In the genomic region with DNA sequence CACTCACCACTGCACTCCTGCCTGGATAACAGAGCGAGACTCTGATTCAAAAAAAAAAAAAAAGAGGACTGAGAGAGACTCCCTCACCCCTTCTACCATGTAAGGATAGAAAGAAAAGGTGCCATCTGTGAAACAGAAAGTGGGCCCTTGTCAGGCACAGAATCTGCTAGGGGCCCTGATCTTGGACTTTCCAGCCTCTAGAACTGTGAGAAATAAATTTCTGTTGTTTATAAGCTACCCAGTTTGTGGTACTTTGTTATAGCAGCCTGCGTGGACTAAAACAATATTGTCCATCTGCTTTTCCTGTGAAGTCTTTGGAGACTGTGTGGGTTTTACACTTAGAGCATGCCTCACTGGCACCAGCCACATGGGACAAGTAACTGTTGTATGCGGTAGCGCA, we compare ENCODE assay signal across 19 cellular contexts. TPM values are rescaled to one million over a fixed set of nuclear protein-coding genes. Genes with fewer than 3 reads are reported as not detected.
"Had no signal": no experiment of that assay in that cellular context is flagged by ENCODE, and none has a peak within 500 bp of the region (broad histone marks: within the 10 kb centered on the region; RNA-seq: fewer than 3 reads in every experiment).

No MANE protein-coding gene starts in this region.

- H3K9me3 Mint-ChIP-seq: activated B cell treated with CpG ODN at 0.5 μM for 24 hours; activated naive CD4-positive, alpha-beta T cell treated with anti-CD3 and anti-CD28 coated beads, Interleukin-2, amount 50 U/mL, for 24 hours; naive thymus-derived CD8-positive, alpha-beta T cell had no signal

- FAIRE-seq: colon, endometrium, small intestine had no signal

- H3K27me3 ChIP-seq: adrenal gland, tibial nerve had no signal

- H3K36me3 ChIP-seq: adrenal gland, left ventricle myocardium inferior, neutrophil, tibial nerve had no signal

- H3K27ac ChIP-seq: adrenal gland, left ventricle myocardium inferior, neutrophil had no signal

- DNase-seq: activated B cell treated with CpG ODN at 0.5 μM for 24 hours; activated CD4-positive, alpha-beta T cell treated with anti-CD3 and anti-CD28 coated beads for 48 hours; activated CD8-positive, alpha-beta memory T cell treated with anti-CD3 and anti-CD28 coated beads, Interleukin-2, amount 50 U/mL, for 4 hours; activated CD8-positive, alpha-beta T cell treated with anti-CD3 and anti-CD28 coated beads, Interleukin-2, amount 10 ng/mL, durations not matched to agents 7 days and 5 days; activated effector memory CD4-positive, alpha-beta T cell treated with anti-CD3 and anti-CD28 coated beads, Interleukin-2, amount 50 U/mL, for 16 hours; activated T-cell treated with anti-CD3 and anti-CD28 coated beads, Interleukin-2, amount 50 U/mL, for 48 hours; adrenal gland; left ventricle myocardium inferior; mucosa of descending colon; naive thymus-derived CD8-positive, alpha-beta T cell; small intestine; stimulated activated CD4-positive, alpha-beta T cell treated with anti-CD3 and anti-CD28 coated beads, Interleukin-4, amount 100 ng/mL, for 4 hours; stimulated activated CD8-positive, alpha-beta memory T cell treated with anti-CD3 and anti-CD28 coated beads, Interleukin-4, amount 100 ng/mL, for 48 hours; stimulated activated naive CD4-positive, alpha-beta T cell treated with Interleukin-2 at 50 U/mL for 16 hours had no signal

- H3K4me1 ChIP-seq: adrenal gland had no signal

- H3K4me3 Mint-ChIP-seq: activated B cell treated with CpG ODN at 0.5 μM for 24 hours; activated CD8-positive, alpha-beta T cell treated with anti-CD3 and anti-CD28 coated beads, Interleukin-2, amount 10 ng/mL, durations not matched to agents 7 days and 5 days; activated naive CD4-positive, alpha-beta T cell treated with anti-CD3 and anti-CD28 coated beads, Interleukin-2, amount 50 U/mL, for 24 hours; naive thymus-derived CD8-positive, alpha-beta T cell had no signal

- H3K9me3 ChIP-seq: adrenal gland, left ventricle myocardium inferior, mucosa of descending colon, neutrophil, tibial nerve had no signal

- H3K36me3 Mint-ChIP-seq: activated naive CD4-positive, alpha-beta T cell treated with anti-CD3 and anti-CD28 coated beads, Interleukin-2, amount 50 U/mL, for 24 hours; naive thymus-derived CD8-positive, alpha-beta T cell had no signal

- H3K4me3 ChIP-seq: adrenal gland, left ventricle myocardium inferior, mucosa of descending colon, tibial nerve had no signal

- H3K27ac Mint-ChIP-seq: activated B cell treated with CpG ODN at 0.5 μM for 24 hours; activated CD8-positive, alpha-beta T cell treated with anti-CD3 and anti-CD28 coated beads, Interleukin-2, amount 10 ng/mL, durations not matched to agents 7 days and 5 days; activated naive CD4-positive, alpha-beta T cell treated with anti-CD3 and anti-CD28 coated beads, Interleukin-2, amount 50 U/mL, for 24 hours; naive thymus-derived CD8-positive, alpha-beta T cell had no signal

RNA-seq across cellular contexts. Expression of a gene that starts 52.2 kb away (rescaled TPM):
- total RNA-seq: activated B cell treated with CpG ODN at 0.5 μM for 24 hours; naive thymus-derived CD8-positive, alpha-beta T cell had no signal
- polyA plus RNA-seq: naive thymus-derived CD8-positive, alpha-beta T cell had no signal
